In genomic region chr2:28469304-28469703, GRCh38 we compare ENCODE assay signal across 15 cellular contexts. TPM values are rescaled to one million over a fixed set of nuclear protein-coding genes. Genes with fewer than 3 reads are reported as not detected.
DNase-seq lines count a peak whose midpoint lies in the region; ATAC-seq and TF ChIP-seq lines count a peak whose summit lies in the region.
"Had no signal": no experiment of that assay in that cellular context is flagged by ENCODE, and none has a peak within 500 bp of the region (broad histone marks: within the 10 kb centered on the region; RNA-seq: fewer than 3 reads in every experiment).

No MANE protein-coding gene starts in this region.

- H3K27me3 ChIP-seq in A673 (replicated peaks; ENCODE audit: insufficient read depth, low read depth, low read length, poor library complexity) = no peaks in the 10 kb centered on the region
- H3K27me3 ChIP-seq: ascending aorta, dorsolateral prefrontal cortex, esophagus squamous epithelium, left lung, stomach had no signal

- ATAC-seq in GM21528 (IDR thresholded peaks at IDR 0.05; ENCODE audit: low FRiP score, unreplicated experiment) = no peak
- ATAC-seq in HG03280 (IDR thresholded peaks at IDR 0.05; ENCODE audit: unreplicated experiment) = no peak
- ATAC-seq: left lung had no signal

- TF ChIP-seq CTCF in A673 (conservative IDR thresholded peaks at IDR 0.05; ENCODE audit: low read depth, low read length) = no peak

- H3K4me1 Mint-ChIP-seq in activated naive CD4-positive, alpha-beta T cell treated with anti-CD3 and anti-CD28 coated beads for 36 hours (ENCODE audit: low read depth) = peaks cover 39% of the 10 kb centered on the region

- peak; percentile 75 for DNase-seq in A673 (ENCODE audit: low spot score)
- peak; percentile 51 for DNase-seq in EL
- peak; percentile 42 for DNase-seq in amniotic epithelial cell (ENCODE audit: low read depth)
- DNase-seq in iris pigment epithelial cell (ENCODE audit: low read depth) = peak; percentile 31
- DNase-seq in NCI-H2196 treated with DMSO at 0.1 percent for 48 hours (lab: John Stamatoyannopoulos, UW; ENCODE audit: unreplicated experiment) = no peak
- no peak for DNase-seq in activated naive CD4-positive, alpha-beta T cell treated with anti-CD3 and anti-CD28 coated beads for 36 hours
- DNase-seq: activated gamma-delta T cell, esophagus squamous epithelium, left lung, NCI-H1048, stomach had no signal

- H3K36me3 Mint-ChIP-seq in activated naive CD4-positive, alpha-beta T cell treated with anti-CD3 and anti-CD28 coated beads for 36 hours (ENCODE audit: low read depth) = no peaks in the 10 kb centered on the region

- no peak overlapping the region for H3K27ac Mint-ChIP-seq in activated naive CD4-positive, alpha-beta T cell treated with anti-CD3 and anti-CD28 coated beads for 36 hours

- H3K4me3 ChIP-seq in A673 (ENCODE audit: low read depth, low read length, poor library complexity, severe bottlenecking) = no peak overlapping the region
- H3K4me3 ChIP-seq: ascending aorta, dorsolateral prefrontal cortex, esophagus squamous epithelium, left lung, stomach had no signal

- no peaks in the 10 kb centered on the region for H3K9me3 ChIP-seq in A673 (ENCODE audit: low read depth, low read length, poor library complexity, severe bottlenecking)
- H3K9me3 ChIP-seq: ascending aorta, esophagus squamous epithelium, left lung, stomach had no signal

- intact Hi-C loops in A673 (cut with micrococcal nuclease; ENCODE audit: unreplicated experiment) = no loop called here
- intact Hi-C loops in activated naive CD4-positive, alpha-beta T cell treated with anti-CD3 and anti-CD28 coated beads for 36 hours (cut with micrococcal nuclease) = no loop called here

- H3K4me3 Mint-ChIP-seq in activated naive CD4-positive, alpha-beta T cell treated with anti-CD3 and anti-CD28 coated beads for 36 hours = no peak overlapping the region

- peaks cover 15% of the 10 kb centered on the region for H3K4me1 ChIP-seq in A673 (ENCODE audit: insufficient read depth, low read length, poor library complexity, severe bottlenecking)
- H3K4me1 ChIP-seq: ascending aorta had no signal

- POLR2A ChIA-PET in A673 (lab: Charles Lee; ENCODE audit: low non-redundant PET) = no interaction called here

- H3K27me3 Mint-ChIP-seq in activated naive CD4-positive, alpha-beta T cell treated with anti-CD3 and anti-CD28 coated beads for 36 hours (ENCODE audit: low read depth) = no peaks in the 10 kb centered on the region

- H3K27ac ChIP-seq in A673 (ENCODE audit: low read depth, low read length, poor library complexity, severe bottlenecking) = no peak overlapping the region
- H3K27ac ChIP-seq: ascending aorta, esophagus squamous epithelium, stomach had no signal

- BruUV-seq in A673 (replicated peaks; lab: Mats Ljungman, UMichigan) = no TSS peak

- peaks cover 2% of the 10 kb centered on the region for H3K9me3 Mint-ChIP-seq in activated naive CD4-positive, alpha-beta T cell treated with anti-CD3 and anti-CD28 coated beads for 36 hours

- no peaks in the 10 kb centered on the region for H3K36me3 ChIP-seq in A673 (ENCODE audit: insufficient read depth, low read length, poor library complexity, severe bottlenecking)
- H3K36me3 ChIP-seq: ascending aorta, esophagus squamous epithelium, left lung, stomach had no signal

- CTCF ChIA-PET in A673 (lab: Charles Lee) = no interaction called here
- CTCF ChIA-PET in activated naive CD4-positive, alpha-beta T cell treated with anti-CD3 and anti-CD28 coated beads for 36 hours (lab: Charles Lee) = interaction anchor here (0.6 kb wide), 1 partner anchor 14 kb away, joined by 3 read pairs; no protein-coding TSS in a partner anchor

RNA-seq across cellular contexts. Expression of gene PLB1, which starts 26.6 kb away (rescaled TPM):
- total RNA-seq in A673 (2021) = 0.39 TPM in 1 of 2 replicates, not detected in the other
- 1 to 10 TPM; 1.3 to 1.6 TPM for total RNA-seq in activated naive CD4-positive, alpha-beta T cell treated with anti-CD3 and anti-CD28 coated beads for 36 hours

Comparison
In these comparisons a context has a peak if more than half of its experiments do, and no peak if none do; other contexts are left out.
1. DNase-seq: peak in A673 (single experiment), EL (single experiment), amniotic epithelial cell (single experiment) and iris pigment epithelial cell (single experiment); none in NCI-H2196 treated with DMSO at 0.1 percent for 48 hours (single experiment) and activated naive CD4-positive, alpha-beta T cell treated with anti-CD3 and anti-CD28 coated beads for 36 hours (single experiment).